11 cellular contexts compared by ENCODE assay signal in genomic region chr4:173990879-173991231, GRCh38.
DNase-seq lines count a peak whose midpoint lies in the region; ATAC-seq, FAIRE-seq and TF ChIP-seq lines count a peak whose summit lies in the region.
"Had no signal": no experiment of that assay in that cellular context is flagged by ENCODE, and none has a peak within 500 bp of the region (broad histone marks: within the 10 kb centered on the region; RNA-seq: fewer than 3 reads in every experiment).

No MANE protein-coding gene starts in this region.

- H3K9me3 ChIP-seq in K562 (replicated peaks; ENCODE audit: control insufficient read depth, insufficient read depth, low read depth, low read length) (no peaks in the 10 kb centered on the region), right atrium auricular region (no peaks in the 10 kb centered on the region)
- H3K9me3 ChIP-seq in naive thymus-derived CD4-positive, alpha-beta T cell (ENCODE audit: control insufficient read depth in 2 of 3, low read length in 3 of 3) = no peaks in the 10 kb centered on the region

- H3K4me3 ChIP-seq in K562 (no peak overlapping the region), right atrium auricular region (peak overlapping the region; percentile 3 to 16)
- H3K4me3 ChIP-seq in naive thymus-derived CD4-positive, alpha-beta T cell (ENCODE audit: low read length) = no peak overlapping the region

- in situ Hi-C loops in K562 (cut with MboI) = loop anchor here (25.0 kb wide), 1 partner anchor 479 kb away; no protein-coding TSS in a partner anchor

- no peaks in the 10 kb centered on the region for H3K79me2 ChIP-seq in K562 (ENCODE audit: control insufficient read depth, insufficient read depth, low read length)

- no peaks in the 10 kb centered on the region for H3K36me3 Mint-ChIP-seq in nephron progenitor cell (ENCODE audit: low read depth)
- H3K36me3 Mint-ChIP-seq in naive thymus-derived CD4-positive, alpha-beta T cell = no peaks in the 10 kb centered on the region

- H3K9me3 Mint-ChIP-seq in nephron progenitor cell = no peaks in the 10 kb centered on the region
- H3K9me3 Mint-ChIP-seq in naive thymus-derived CD4-positive, alpha-beta T cell = peaks cover 0 to 5% (median 0%) of the 10 kb centered on the region in 11 donors

- H4K20me1 ChIP-seq in K562 (replicated peaks; ENCODE audit: control insufficient read depth, insufficient read depth, low read length) = no peaks in the 10 kb centered on the region

- H3K27ac Mint-ChIP-seq in nephron progenitor cell = no peak overlapping the region
- no peak overlapping the region for H3K27ac Mint-ChIP-seq in naive thymus-derived CD4-positive, alpha-beta T cell

- H3K4me3 Mint-ChIP-seq in nephron progenitor cell = no peak overlapping the region
- H3K4me3 Mint-ChIP-seq in naive thymus-derived CD4-positive, alpha-beta T cell = no peak overlapping the region

- peaks cover 0 to 3% of the 10 kb centered on the region in 2 experiments; a peak in 2 of 5 replicates for H3K4me1 ChIP-seq in K562 (replicated peaks in 1 of 2; ENCODE audit: control insufficient read depth in 2 of 2, insufficient read depth in 2 of 2, low read length in 2 of 2)
- H3K4me1 ChIP-seq in right atrium auricular region = peaks cover 0 to 13% of the 10 kb centered on the region in 2 donors
- H3K4me1 ChIP-seq in naive thymus-derived CD4-positive, alpha-beta T cell (ENCODE audit: control insufficient read depth in 2 of 2, insufficient read depth in 2 of 2, low read length in 2 of 2) = no peaks in the 10 kb centered on the region

- peak in 1 of 2 experiments; percentile 29; a peak in 2 of 4 replicates for TF ChIP-seq RAD21 in K562 (CRISPR knock-in tag; conservative IDR thresholded peaks at IDR 0.05 in 1 of 2, IDR thresholded peaks at IDR 0.05 in 1 of 2)

- DNase-seq in ELF-1 (ENCODE audit: low read depth, low spot score) = peak; percentile 40
- peak in 2 of 4 experiments; percentile 7 to 39 for DNase-seq in K562 (ENCODE audit: extremely low read depth in 1 of 4, low spot score in 3 of 4)
- peak; percentile 79 for DNase-seq in right atrium auricular region (ENCODE audit: low spot score)
- DNase-seq in nephron progenitor cell = peak; percentile 12
- DNase-seq in SKM-1 treated with dmso at 0.1 percent for 144 hours (lab: John Stamatoyannopoulos, UW; ENCODE audit: unreplicated experiment) = no peak
- DNase-seq in naive thymus-derived CD4-positive, alpha-beta T cell = no peak
- DNase-seq in activated CD4-positive, alpha-beta T cell treated with anti-CD3 and anti-CD28 coated beads, Interleukin-2, amount 50 U/mL, for 48 hours = no peak
- DNase-seq: activated gamma-delta T cell had no signal

- H3K27me3 Mint-ChIP-seq in nephron progenitor cell (ENCODE audit: low read depth, poor library complexity) = peaks cover 4% of the 10 kb centered on the region
- peaks cover 0 to 9% (median 5%) of the 10 kb centered on the region in 5 donors for H3K27me3 Mint-ChIP-seq in naive thymus-derived CD4-positive, alpha-beta T cell

- no peak for FAIRE-seq in K562 (lab: Jason Lieb, UNC)
- FAIRE-seq: urothelium cell line had no signal

- POLR2A ChIA-PET in K562 (lab: Yijun Ruan, JAX) = interaction anchor here (0.5 to 0.7 kb wide), 2 partner anchors 14 to 1588 kb away, joined by 3 to 4 read pairs; no protein-coding TSS in a partner anchor
- POLR2A ChIA-PET in naive thymus-derived CD4-positive, alpha-beta T cell (lab: Charles Lee) = no interaction called here

- no peak overlapping the region for H3K9ac ChIP-seq in K562 (ENCODE audit: insufficient read depth in 1 of 2, low read depth in 2 of 2, low read length in 2 of 2)

- intact Hi-C loops in K562 (cut with micrococcal nuclease) = loop anchor here (1.0 to 10.0 kb wide), 5 partner anchors 138 to 566 kb away; no protein-coding TSS in a partner anchor
- intact Hi-C loops in naive thymus-derived CD4-positive, alpha-beta T cell (cut with micrococcal nuclease) = loop anchor here in 1 of 2 donors (5.0 kb wide), 1 partner anchor 484 kb away; no protein-coding TSS in a partner anchor

- no TSS peak for BruUV-seq in K562 (replicated peaks; lab: Mats Ljungman, UMichigan)

- 13% methylated on average over 9 of the region's 9 CpGs for WGBS in K562 (ENCODE audit: insufficient coverage, low coverage, missing lambda C conversion rate)

- no peaks in the 10 kb centered on the region for H3K27me3 ChIP-seq in K562 (ENCODE audit: control insufficient read depth in 2 of 2, insufficient read depth in 2 of 2, low read length in 2 of 2)
- H3K27me3 ChIP-seq in right atrium auricular region = no peaks in the 10 kb centered on the region
- H3K27me3 ChIP-seq in naive thymus-derived CD4-positive, alpha-beta T cell (ENCODE audit: control insufficient read depth in 2 of 2, insufficient read depth in 2 of 2, low read length in 2 of 2) = peaks cover 0 to 3% of the 10 kb centered on the region in 2 donors

- H2AFZ ChIP-seq in K562 (ENCODE audit: low read depth, low read length) = peak overlapping the region; percentile 35; the same call in 1 of the 2 replicates

- CTCF ChIA-PET in K562 (lab: Yijun Ruan, JAX; ENCODE audit: low intra/inter-chr PET ratio) = no interaction called here
- CTCF ChIA-PET in naive thymus-derived CD4-positive, alpha-beta T cell (lab: Charles Lee) = no interaction called here

- peak overlapping the region; percentile 16; the same call in 1 of the 2 replicates for H3K4me2 ChIP-seq in K562 (ENCODE audit: insufficient read depth, low read length)

- TF ChIP-seq POLR2A in K562 (conservative IDR thresholded peaks at IDR 0.05) = no peak

- H3K4me1 Mint-ChIP-seq in nephron progenitor cell = peaks cover 8% of the 10 kb centered on the region
- peaks cover 0 to 2% (median 0%) of the 10 kb centered on the region in 7 donors for H3K4me1 Mint-ChIP-seq in naive thymus-derived CD4-positive, alpha-beta T cell

- peak; percentile 89 for ATAC-seq in K562
- ATAC-seq in naive thymus-derived CD4-positive, alpha-beta T cell = no peak
- ATAC-seq in GM21576 (IDR thresholded peaks at IDR 0.05; ENCODE audit: unreplicated experiment) = no peak

- H3K36me3 ChIP-seq in K562 (ENCODE audit: control insufficient read depth, insufficient read depth, low read length) = no peaks in the 10 kb centered on the region
- no peaks in the 10 kb centered on the region for H3K36me3 ChIP-seq in right atrium auricular region
- H3K36me3 ChIP-seq in naive thymus-derived CD4-positive, alpha-beta T cell (ENCODE audit: control insufficient read depth in 2 of 3, insufficient read depth in 3 of 3, low read length in 3 of 3) = no peaks in the 10 kb centered on the region

- TF ChIP-seq CTCF in K562 (IDR thresholded peaks at IDR 0.05 in 2 of 3, conservative IDR thresholded peaks at IDR 0.05 in 1 of 3; ENCODE audit: insufficient read depth in 2 of 3, low read depth in 1 of 3, low read length in 3 of 3) = peak; percentile 33 to 40 (median 35); a peak in 4 of 6 replicates
- no peak for TF ChIP-seq CTCF in right atrium auricular region (IDR thresholded peaks at IDR 0.05)
- no peak for TF ChIP-seq CTCF in nephron progenitor cell (IDR thresholded peaks at IDR 0.05)

- TF ChIP-seq EP300 in K562 (IDR thresholded peaks at IDR 0.05; ENCODE audit: low read length) = no peak

- H3K27ac ChIP-seq in K562 (ENCODE audit: extremely low read depth, low read depth, low read length) (no peak overlapping the region), right atrium auricular region (peak overlapping the region; percentile 78 to 88)
- H3K27ac ChIP-seq in naive thymus-derived CD4-positive, alpha-beta T cell (ENCODE audit: low read depth, low read length) = no peak overlapping the region
- H3K27ac ChIP-seq: VCaP had no signal

- H3K9me1 ChIP-seq in K562 (ENCODE audit: control insufficient read depth, insufficient read depth, low read length) = no peaks in the 10 kb centered on the region

TF ChIP-seq in K562, 482 proteins besides CTCF, POLR2A, EP300 and RAD21:
- TF ChIP-seq FOXA3 (CRISPR knock-in tag; conservative IDR thresholded peaks at IDR 0.05 in 1 of 2, IDR thresholded peaks at IDR 0.05 in 1 of 2) = no peak
- no peak for TF ChIP-seq RAD51 (IDR thresholded peaks at IDR 0.05; ENCODE audit: borderline replicate concordance, low read depth)
- no peak for TF ChIP-seq JUND (IDR thresholded peaks at IDR 0.05; ENCODE audit: borderline replicate concordance, low read depth, low read length)
- TF ChIP-seq JUND (tag; IDR thresholded peaks at IDR 0.05; ENCODE audit: borderline replicate concordance, low read depth, low read length) = 0 out of 3 replicates have a peak, but pooled peaks have one; percentile 12
- TF ChIP-seq STAG1 (CRISPR knock-in tag; IDR thresholded peaks at IDR 0.05; ENCODE audit: borderline replicate concordance) = no peak
- no peak for TF ChIP-seq DACH1 (IDR thresholded peaks at IDR 0.05; ENCODE audit: partially characterized antibody)
- no peak for TF ChIP-seq CSDE1 (IDR thresholded peaks at IDR 0.05)
- no peak for TF ChIP-seq GTF2A2 (tag; IDR thresholded peaks at IDR 0.05)
- no peak for TF ChIP-seq IRF1 (CRISPR knock-in tag; IDR thresholded peaks at IDR 0.05; ENCODE audit: borderline replicate concordance)
- TF ChIP-seq ATF6 (CRISPR knock-in tag; IDR thresholded peaks at IDR 0.05) = no peak
- no peak for TF ChIP-seq SOX6 (IDR thresholded peaks at IDR 0.05)
- TF ChIP-seq ZBTB7A (IDR thresholded peaks at IDR 0.05; ENCODE audit: borderline replicate concordance, control insufficient read depth, low read depth, low read length) = no peak
- 0 out of 2 replicates have a peak, but pooled peaks have one; percentile 14 for TF ChIP-seq SMC3 (conservative IDR thresholded peaks at IDR 0.05; ENCODE audit: insufficient read depth, low read depth, low read length)

Comparison
In these comparisons a context has a peak if more than half of its experiments do, and no peak if none do; other contexts are left out.
1. DNase-seq: peak in ELF-1 (single experiment), right atrium auricular region (single experiment) and nephron progenitor cell (single experiment); none in SKM-1 treated with dmso at 0.1 percent for 144 hours (single experiment), naive thymus-derived CD4-positive, alpha-beta T cell (0 of 9) and activated CD4-positive, alpha-beta T cell treated with anti-CD3 and anti-CD28 coated beads, Interleukin-2, amount 50 U/mL, for 48 hours (0 of 2).
2. H3K27ac ChIP-seq: peak in right atrium auricular region (2 of 2); none in K562 (single experiment) and naive thymus-derived CD4-positive, alpha-beta T cell (single experiment).
3. H3K4me3 ChIP-seq: peak in right atrium auricular region (2 of 2); none in K562 (single experiment) and naive thymus-derived CD4-positive, alpha-beta T cell (single experiment).
4. CTCF ChIP-seq: peak in K562 (3 of 3); none in right atrium auricular region (0 of 2) and nephron progenitor cell (single experiment).